Comparison of ENCODE assay signal across 1 cellular context in genomic region chr9:130634801-130635200, GRCh38.
TF ChIP-seq lines count a peak whose summit lies in the region.

No MANE protein-coding gene starts in this region.

TF ChIP-seq in GM23338, 12 proteins besides CTCF, POLR2A, EP300 and RAD21 (continued from another document):
- no peak for TF ChIP-seq REST (IDR thresholded peaks at IDR 0.05; ENCODE audit: unreplicated experiment)
- no peak for TF ChIP-seq JUNB (IDR thresholded peaks at IDR 0.05; ENCODE audit: unreplicated experiment)
- TF ChIP-seq, protein P1, sequence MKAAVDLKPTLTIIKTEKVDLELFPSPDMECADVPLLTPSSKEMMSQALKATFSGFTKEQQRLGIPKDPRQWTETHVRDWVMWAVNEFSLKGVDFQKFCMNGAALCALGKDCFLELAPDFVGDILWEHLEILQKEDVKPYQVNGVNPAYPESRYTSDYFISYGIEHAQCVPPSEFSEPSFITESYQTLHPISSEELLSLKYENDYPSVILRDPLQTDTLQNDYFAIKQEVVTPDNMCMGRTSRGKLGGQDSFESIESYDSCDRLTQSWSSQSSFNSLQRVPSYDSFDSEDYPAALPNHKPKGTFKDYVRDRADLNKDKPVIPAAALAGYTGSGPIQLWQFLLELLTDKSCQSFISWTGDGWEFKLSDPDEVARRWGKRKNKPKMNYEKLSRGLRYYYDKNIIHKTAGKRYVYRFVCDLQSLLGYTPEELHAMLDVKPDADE (IDR thresholded peaks at IDR 0.05) = no peak
